8 cellular contexts compared by ENCODE assay signal in the genomic region with DNA sequence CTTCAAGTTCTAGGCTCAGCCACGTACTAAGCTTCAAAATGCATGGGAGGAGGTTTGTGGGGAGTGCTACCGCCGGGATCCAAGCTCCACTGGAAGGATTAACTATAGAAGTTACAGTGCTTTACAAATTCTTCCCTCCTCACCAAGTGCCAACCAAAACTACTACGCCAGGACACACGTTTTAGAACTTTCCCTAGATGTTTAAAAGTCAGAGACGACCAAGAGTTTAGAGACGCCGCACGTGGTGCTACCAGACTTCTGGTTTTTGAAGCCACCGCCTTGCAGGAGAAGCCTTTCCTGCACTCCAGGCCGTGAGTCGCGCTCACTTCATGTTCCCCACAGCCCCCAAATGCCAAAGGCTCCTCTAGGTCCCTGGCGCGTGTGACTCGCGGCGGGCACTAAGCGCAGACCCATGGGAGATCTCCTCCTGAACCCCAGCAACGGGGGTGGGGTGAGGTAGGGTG. TPM values are rescaled to one million over a fixed set of nuclear protein-coding genes. Genes with fewer than 3 reads are reported as not detected.
DNase-seq lines count a peak whose midpoint lies in the region; ATAC-seq, FAIRE-seq and TF ChIP-seq lines count a peak whose summit lies in the region.

No MANE protein-coding gene starts in this region.

- FAIRE-seq in GM19239 (lab: Jason Lieb, UNC) = no peak

- H3K4me1 ChIP-seq in muscle layer of colon (ENCODE audit: insufficient read depth, low read length) = peaks cover 8% of the 10 kb centered on the region

- H3K27me3 ChIP-seq in muscle layer of colon (ENCODE audit: control insufficient read depth in 1 of 2, insufficient read depth in 2 of 2, low read length in 2 of 2) = no peaks in the 10 kb centered on the region

- peak overlapping the region; percentile 87 for H3K9ac ChIP-seq in muscle layer of colon (ENCODE audit: low read length)

- TF ChIP-seq POLR2A in erythroblast (IDR thresholded peaks at IDR 0.05; ENCODE audit: low read length) = no peak

- H3K27ac ChIP-seq in VCaP = peak overlapping the region; percentile 89
- H3K27ac ChIP-seq in muscle layer of colon (ENCODE audit: low read depth, low read length) = peak overlapping the region; percentile 87

- TF ChIP-seq CTCF in VCaP (conservative IDR thresholded peaks at IDR 0.05) = no peak

- ATAC-seq in HG03460 (IDR thresholded peaks at IDR 0.05; ENCODE audit: unreplicated experiment) = peak; percentile 12
- no peak for ATAC-seq in HG03521 (IDR thresholded peaks at IDR 0.05; ENCODE audit: unreplicated experiment)

- no peaks in the 10 kb centered on the region for H3K36me3 ChIP-seq in muscle layer of colon (ENCODE audit: insufficient read depth, low read length)

- no peaks in the 10 kb centered on the region for H3K9me3 ChIP-seq in muscle layer of colon (ENCODE audit: low read length)

- DNase-seq in G401 (ENCODE audit: low spot score) (peak; percentile 29), erythroblast (lab: John Stamatoyannopoulos, UW) (peak; percentile 61 to 63), GM19239 (ENCODE audit: insufficient read length, low spot score) (no peak), NCI-H2029 treated with DMSO at 0.1 percent for 48 hours (lab: John Stamatoyannopoulos, UW) (no peak)

- peak overlapping the region; percentile 82 to 88 for H3K4me3 ChIP-seq in muscle layer of colon (ENCODE audit: low read depth in 1 of 2, low read length in 2 of 2)

- in situ Hi-C loops in G401 (cut with HindIII; ENCODE audit: low sequenced_read_pairs) = no loop called here

RNA-seq across cellular contexts. Expression of a gene that starts 0.7 kb away (rescaled TPM):
- 152 and 186 TPM in 2 replicates for total RNA-seq in G401 (2014; rRNA removed; shearing (Covaris generic))

RNA-seq across cellular contexts. Expression of a gene that starts 11.4 kb away (rescaled TPM):
- not detected in 2 replicates for total RNA-seq in G401 (2014; rRNA removed; shearing (Covaris generic))

Comparison
In these comparisons a context has a peak if more than half of its experiments do, and no peak if none do; other contexts are left out.
1. DNase-seq: peak in G401 (single experiment) and erythroblast (2 of 2); none in GM19239 (single experiment) and NCI-H2029 treated with DMSO at 0.1 percent for 48 hours (single experiment).